ENCODE assay signal across 8 cellular contexts in genomic region chr13:40666058-40666904, GRCh38. TPM values are rescaled to one million over a fixed set of nuclear protein-coding genes. Genes with fewer than 3 reads are reported as not detected.
DNase-seq lines count a peak whose midpoint lies in the region; ATAC-seq and TF ChIP-seq lines count a peak whose summit lies in the region.

TSS of gene FOXO1 (minus strand) at chr13:40666641. CDS start at chr13:40666212, 429 bp downstream.

- H3K36me3 Mint-ChIP-seq in T-helper 17 cell (ENCODE audit: low read depth) = peaks cover 2% of the 10 kb centered on the region

- peaks cover 19% of the 10 kb centered on the region for H3K4me1 Mint-ChIP-seq in T-helper 17 cell

- H3K36me3 ChIP-seq in HEK293 (ENCODE audit: control insufficient read depth in 2 of 2, insufficient read depth in 1 of 2, low read length in 2 of 2) (no peaks in the 10 kb centered on the region), urinary bladder (ENCODE audit: insufficient read depth) (no peaks in the 10 kb centered on the region)

- peak within 1 kb of the TSS; percentile 96 for H3K27ac Mint-ChIP-seq in T-helper 17 cell

- TF ChIP-seq POLR2A in GM10847 (IDR thresholded peaks at IDR 0.05; ENCODE audit: extremely low read depth, insufficient read length) = peak; percentile 85

- TF ChIP-seq CTCF in HEK293 (tag by site-specific recombination; IDR thresholded peaks at IDR 0.05) = peak; percentile 15; the same call in 1 of the 2 replicates

- H3K4me3 ChIP-seq in HEK293 (ENCODE audit: low read depth, low read length) (peak within 1 kb of the TSS; percentile 94), urinary bladder (ENCODE audit: low read depth, low read length) (peak within 1 kb of the TSS; percentile 92)

- peak; percentile 79 for ATAC-seq in T-helper 17 cell
- ATAC-seq in left ventricle myocardium superior = peak; percentile 86

- under 1% methylated on average over 103 of the region's 103 CpGs for WGBS in urinary bladder

- no peaks in the 10 kb centered on the region for H3K27me3 Mint-ChIP-seq in T-helper 17 cell

- POLR2A ChIA-PET in HEK293 (lab: Yijun Ruan, JAX) = no interaction called here

- peak within 1 kb of the TSS; percentile 94 for H3K4me3 Mint-ChIP-seq in T-helper 17 cell

- H3K27ac ChIP-seq in HEK293 (ENCODE audit: extremely low read depth, low read depth, low read length) (peak within 1 kb of the TSS; percentile 88), urinary bladder (ENCODE audit: low read depth) (peak within 1 kb of the TSS; percentile 98)

- no peaks in the 10 kb centered on the region for H3K9me3 ChIP-seq in HEK293 (ENCODE audit: control insufficient read depth, insufficient read depth, low read depth, low read length)
- H3K9me3 ChIP-seq in T-helper 17 cell (ENCODE audit: control insufficient read depth, low read length, poor library complexity, severe bottlenecking) = no peaks in the 10 kb centered on the region

- intact Hi-C loops in left ventricle myocardium superior (cut with micrococcal nuclease) = no loop called here

- DNase-seq in NAMALWA (ENCODE audit: low spot score) (peak; percentile 86), T-helper 17 cell (peak; percentile 88 to 93 (median 90)), amygdala (lab: John Stamatoyannopoulos, UW) (peak; percentile 19 to 94 (median 78)), left ventricle myocardium superior (peak; percentile 96), pulmonary artery endothelial cell (ENCODE audit: low read depth, low spot score) (peak; percentile 67)

- peaks cover 8% of the 10 kb centered on the region; the same call in 1 of the 2 replicates for H3K4me1 ChIP-seq in HEK293 (ENCODE audit: control insufficient read depth, insufficient read depth, low read length)
- no peaks in the 10 kb centered on the region for H3K4me1 ChIP-seq in urinary bladder (ENCODE audit: insufficient read depth)

- CTCF ChIA-PET in HEK293 (lab: Yijun Ruan, JAX) = interaction anchor here (0.7 kb wide), 1 partner anchor 915 kb away, joined by 3 read pairs; no protein-coding TSS in a partner anchor

TF ChIP-seq in HEK293, 187 proteins besides CTCF, POLR2A, EP300 and RAD21 (continues in another document):
- TF ChIP-seq ZNF223 (tag by site-specific recombination; IDR thresholded peaks at IDR 0.05) (no peak), KLF17 (tag by site-specific recombination; IDR thresholded peaks at IDR 0.05) (no peak), ZFP3 (tag by site-specific recombination; IDR thresholded peaks at IDR 0.05; ENCODE audit: low read depth) (no peak), ZNF513 (tag by site-specific recombination; IDR thresholded peaks at IDR 0.05) (peak; percentile 14; the same call in 1 of the 2 replicates), KLF16 (tag by site-specific recombination; IDR thresholded peaks at IDR 0.05) (no peak), ZFHX2 (tag by site-specific recombination; conservative IDR thresholded peaks at IDR 0.05) (peak; percentile 39; the same call in 1 of the 2 replicates), ZNF133 (tag by site-specific recombination; IDR thresholded peaks at IDR 0.05) (no peak), ZNF416 (tag by site-specific recombination; IDR thresholded peaks at IDR 0.05) (no peak), ZNF169 (tag by site-specific recombination; IDR thresholded peaks at IDR 0.05) (no peak), ZNF510 (tag by site-specific recombination; IDR thresholded peaks at IDR 0.05; ENCODE audit: insufficient replicate concordance) (no peak), ZNF184 (tag by site-specific recombination; IDR thresholded peaks at IDR 0.05) (no peak), FEZF1 (tag by site-specific recombination; IDR thresholded peaks at IDR 0.05) (no peak), ZNF501 (tag by site-specific recombination; IDR thresholded peaks at IDR 0.05) (0 out of 2 replicates have a peak, but pooled peaks have one; percentile 22), ZNF530 (tag by site-specific recombination; IDR thresholded peaks at IDR 0.05; ENCODE audit: low read depth) (no peak), ZNF670 (tag by site-specific recombination; IDR thresholded peaks at IDR 0.05; ENCODE audit: low read depth) (no peak), INSM2 (tag by site-specific recombination; IDR thresholded peaks at IDR 0.05) (peak; percentile 51; the same call in 1 of the 2 replicates), ZNF114 (tag by site-specific recombination; IDR thresholded peaks at IDR 0.05) (no peak), ZNF423 (tag by site-specific recombination; IDR thresholded peaks at IDR 0.05) (no peak), ZNF660 (tag by site-specific recombination; IDR thresholded peaks at IDR 0.05) (peak; percentile 66), KLF1 (tag by site-specific recombination; IDR thresholded peaks at IDR 0.05) (no peak), ZNF148 (tag by site-specific recombination; IDR thresholded peaks at IDR 0.05; ENCODE audit: borderline replicate concordance) (no peak), ZNF311 (tag by site-specific recombination; IDR thresholded peaks at IDR 0.05; ENCODE audit: borderline replicate concordance) (no peak), ZNF623 (tag by site-specific recombination; IDR thresholded peaks at IDR 0.05) (no peak), ZNF645 (tag by site-specific recombination; IDR thresholded peaks at IDR 0.05) (no peak), ZNF366 (tag by site-specific recombination; conservative IDR thresholded peaks at IDR 0.05) (no peak)

RNA-seq across cellular contexts. Expression of gene FOXO1, which starts in this region (rescaled TPM):
- total RNA-seq in T-helper 17 cell (10 to 100 TPM; 72.9 to 86.1 TPM), left ventricle myocardium superior (14.7 TPM), pulmonary artery endothelial cell (23.5 and 25.2 TPM in 2 replicates), urinary bladder (23.2 TPM)
- polyA plus RNA-seq in urinary bladder = 23.7 TPM

Comparison
In these comparisons a context has a peak if more than half of its experiments do, and no peak if none do; other contexts are left out.
1. Peak in every context shown above with its lines: DNase-seq, ATAC-seq, H3K4me3 ChIP-seq and H3K27ac ChIP-seq.